In genomic region chr20:44388466-44389023, GRCh38 we compare ENCODE assay signal across 8 cellular contexts. TPM values are rescaled to one million over a fixed set of nuclear protein-coding genes. Genes with fewer than 3 reads are reported as not detected.
A peak's percentile ranks its signal among the peaks of the same experiment; 100 is the strongest.
DNase-seq lines count a peak whose midpoint lies in the region; ATAC-seq and TF ChIP-seq lines count a peak whose summit lies in the region.

No MANE protein-coding gene starts in this region.

- H3K79me2 ChIP-seq in parathyroid adenoma = no peaks in the 10 kb centered on the region

- no peak overlapping the region for H3K4me2 ChIP-seq in parathyroid adenoma (ENCODE audit: low read length)

- H3K27ac ChIP-seq in parathyroid adenoma (no peak overlapping the region), upper lobe of left lung (no peak overlapping the region)

- in situ Hi-C loops in SK-MEL-5 (cut with HindIII; ENCODE audit: low pct_unique_long_range_greater_than_20kb, low sequenced_read_pairs) = no loop called here

- peak; percentile 73 to 89 for ATAC-seq in upper lobe of left lung (ENCODE audit: low FRiP score in 2 of 2)

- TF ChIP-seq POLR2A in upper lobe of left lung (IDR thresholded peaks at IDR 0.05) = no peak

- H3K9me3 ChIP-seq in parathyroid adenoma (ENCODE audit: control insufficient read depth, low read length) (no peaks in the 10 kb centered on the region), upper lobe of left lung (no peaks in the 10 kb centered on the region)

- no peak for TF ChIP-seq EP300 in upper lobe of left lung (IDR thresholded peaks at IDR 0.05)

- H3K9ac ChIP-seq in parathyroid adenoma = no peak overlapping the region

- DNase-seq in DMS153 (lab: John Stamatoyannopoulos, UW) (peak; percentile 16), DMS153 treated with DMSO at 0.1 percent for 48 hours (lab: John Stamatoyannopoulos, UW; ENCODE audit: unreplicated experiment) (no peak), Kasumi-1 (lab: John Stamatoyannopoulos, UW) (peak; percentile 33 to 53), SK-MEL-5 (ENCODE audit: low read depth, low spot score) (peak; percentile 94), head of caudate nucleus (peak in 37 of 42 donors; percentile 6 to 75 (median 40)), upper lobe of left lung (peak; percentile 58 to 87)
- DNase-seq in activated gamma-delta T cell treated with anti-CD3 and anti-CD28 coated beads, Interleukin-2, amount 50 U/mL, for 16 hours (ENCODE audit: low read depth) = peak; percentile 39

- intact Hi-C loops in head of caudate nucleus (cut with DNase I) = loop anchor here (5.0 kb wide), 1 partner anchor 224 kb away; no protein-coding TSS in a partner anchor

- H3K36me3 ChIP-seq in parathyroid adenoma (ENCODE audit: control insufficient read depth, insufficient read depth, low read length) = no peaks in the 10 kb centered on the region
- no peaks in the 10 kb centered on the region for H3K36me3 ChIP-seq in upper lobe of left lung

- 8 to 17% methylated on average over 6 to 29 of the region's 29 CpGs for WGBS in upper lobe of left lung, 2 donors

- no peaks in the 10 kb centered on the region for H3K4me1 ChIP-seq in parathyroid adenoma
- peaks cover 0 to 9% (median 5%) of the 10 kb centered on the region in 4 donors for H3K4me1 ChIP-seq in upper lobe of left lung

- H3K27me3 ChIP-seq in parathyroid adenoma (ENCODE audit: control insufficient read depth, insufficient read depth, low read length) (no peaks in the 10 kb centered on the region), upper lobe of left lung (no peaks in the 10 kb centered on the region)

- no peak overlapping the region for H3K4me3 ChIP-seq in parathyroid adenoma (ENCODE audit: low read depth, low read length)
- no peak overlapping the region for H3K4me3 ChIP-seq in upper lobe of left lung

- peak overlapping the region; percentile 6 for H2AFZ ChIP-seq in parathyroid adenoma

- peak; percentile 83 for TF ChIP-seq CTCF in parathyroid adenoma (IDR thresholded peaks at IDR 0.05)
- peak; percentile 70 to 86 (median 83) for TF ChIP-seq CTCF in upper lobe of left lung (IDR thresholded peaks at IDR 0.05)

RNA-seq across cellular contexts. Expression of gene HNF4A, which starts 33.0 kb away (rescaled TPM):
- total RNA-seq in SK-MEL-5 (2014; rRNA removed; shearing (Covaris generic)) = 0.03 and 0.05 TPM in 2 replicates
- polyA plus RNA-seq in SK-MEL-5 (2015; cell fraction: cytosol; rRNA removed) = 0.20 TPM in 1 of 2 replicates, not detected in the other
- polyA plus RNA-seq in SK-MEL-5 (2015; cell fraction: nucleus; rRNA removed) = not detected in 2 replicates
- total RNA-seq in upper lobe of left lung = under 1 TPM in 4 of 6 donors, not detected in 2; under 0.01 to 0.74 (median 0.45) TPM

RNA-seq across cellular contexts. Expression of gene R3HDML, which starts 51.7 kb away (rescaled TPM):
- not detected in 2 replicates for total RNA-seq in SK-MEL-5 (2014; rRNA removed; shearing (Covaris generic))
- polyA plus RNA-seq in SK-MEL-5 (2015; cell fraction: cytosol; rRNA removed) = not detected in 2 replicates
- polyA plus RNA-seq in SK-MEL-5 (2015; cell fraction: nucleus; rRNA removed) = not detected in 2 replicates
- not detected for total RNA-seq in upper lobe of left lung
